Comparison of ENCODE assay signal across 2 cellular contexts in the genomic region with DNA sequence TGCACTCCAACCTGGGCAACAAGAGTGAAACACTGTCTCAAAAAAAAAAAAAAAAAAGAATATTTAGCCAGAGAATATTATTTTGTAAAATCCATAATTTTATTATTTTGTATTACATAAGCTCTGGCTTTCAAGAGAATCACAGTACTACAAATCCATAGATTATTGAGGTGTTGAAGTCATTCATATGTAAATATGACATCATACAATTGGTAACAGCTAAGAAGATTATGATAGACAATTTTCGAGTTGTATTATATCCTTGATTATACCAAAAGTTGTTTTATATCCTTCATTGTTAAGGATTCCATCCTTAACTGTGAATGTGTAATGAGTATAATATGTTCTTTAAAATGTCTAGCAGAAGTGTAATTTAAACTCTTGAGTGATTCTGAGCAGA.
TF ChIP-seq lines count a peak whose summit lies in the region.

No MANE protein-coding gene starts in this region.

TF ChIP-seq in HepG2, 621 proteins besides CTCF, POLR2A, EP300 and RAD21:
- no peak for TF ChIP-seq ATM (IDR thresholded peaks at IDR 0.05; ENCODE audit: borderline replicate concordance)
- TF ChIP-seq, protein P1, sequence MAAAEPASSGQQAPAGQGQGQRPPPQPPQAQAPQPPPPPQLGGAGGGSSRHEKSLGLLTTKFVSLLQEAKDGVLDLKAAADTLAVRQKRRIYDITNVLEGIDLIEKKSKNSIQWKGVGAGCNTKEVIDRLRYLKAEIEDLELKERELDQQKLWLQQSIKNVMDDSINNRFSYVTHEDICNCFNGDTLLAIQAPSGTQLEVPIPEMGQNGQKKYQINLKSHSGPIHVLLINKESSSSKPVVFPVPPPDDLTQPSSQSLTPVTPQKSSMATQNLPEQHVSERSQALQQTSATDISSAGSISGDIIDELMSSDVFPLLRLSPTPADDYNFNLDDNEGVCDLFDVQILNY (CRISPR knock-in tag; conservative IDR thresholded peaks at IDR 0.05): no peak
- TF ChIP-seq ATF7 (IDR thresholded peaks at IDR 0.05): peak; percentile 80
- no peak for TF ChIP-seq ATF7 (CRISPR knock-in tag; IDR thresholded peaks at IDR 0.05)
TF ChIP-seq in HepG2: peak in this region for 1.

TF ChIP-seq in HEK293, 187 proteins besides CTCF, POLR2A, EP300 and RAD21:
- TF ChIP-seq, protein P2, sequence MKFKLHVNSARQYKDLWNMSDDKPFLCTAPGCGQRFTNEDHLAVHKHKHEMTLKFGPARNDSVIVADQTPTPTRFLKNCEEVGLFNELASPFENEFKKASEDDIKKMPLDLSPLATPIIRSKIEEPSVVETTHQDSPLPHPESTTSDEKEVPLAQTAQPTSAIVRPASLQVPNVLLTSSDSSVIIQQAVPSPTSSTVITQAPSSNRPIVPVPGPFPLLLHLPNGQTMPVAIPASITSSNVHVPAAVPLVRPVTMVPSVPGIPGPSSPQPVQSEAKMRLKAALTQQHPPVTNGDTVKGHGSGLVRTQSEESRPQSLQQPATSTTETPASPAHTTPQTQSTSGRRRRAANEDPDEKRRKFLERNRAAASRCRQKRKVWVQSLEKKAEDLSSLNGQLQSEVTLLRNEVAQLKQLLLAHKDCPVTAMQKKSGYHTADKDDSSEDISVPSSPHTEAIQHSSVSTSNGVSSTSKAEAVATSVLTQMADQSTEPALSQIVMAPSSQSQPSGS (tag by site-specific recombination; IDR thresholded peaks at IDR 0.05; ENCODE audit: low read depth): peak; percentile 77
- TF ChIP-seq ZNF223 (tag by site-specific recombination; IDR thresholded peaks at IDR 0.05) (no peak), ZNF140 (tag by site-specific recombination; IDR thresholded peaks at IDR 0.05) (no peak), ZNF596 (tag by site-specific recombination; IDR thresholded peaks at IDR 0.05) (no peak), ZNF585B (tag by site-specific recombination; IDR thresholded peaks at IDR 0.05) (no peak)
- TF ChIP-seq, protein P3, sequence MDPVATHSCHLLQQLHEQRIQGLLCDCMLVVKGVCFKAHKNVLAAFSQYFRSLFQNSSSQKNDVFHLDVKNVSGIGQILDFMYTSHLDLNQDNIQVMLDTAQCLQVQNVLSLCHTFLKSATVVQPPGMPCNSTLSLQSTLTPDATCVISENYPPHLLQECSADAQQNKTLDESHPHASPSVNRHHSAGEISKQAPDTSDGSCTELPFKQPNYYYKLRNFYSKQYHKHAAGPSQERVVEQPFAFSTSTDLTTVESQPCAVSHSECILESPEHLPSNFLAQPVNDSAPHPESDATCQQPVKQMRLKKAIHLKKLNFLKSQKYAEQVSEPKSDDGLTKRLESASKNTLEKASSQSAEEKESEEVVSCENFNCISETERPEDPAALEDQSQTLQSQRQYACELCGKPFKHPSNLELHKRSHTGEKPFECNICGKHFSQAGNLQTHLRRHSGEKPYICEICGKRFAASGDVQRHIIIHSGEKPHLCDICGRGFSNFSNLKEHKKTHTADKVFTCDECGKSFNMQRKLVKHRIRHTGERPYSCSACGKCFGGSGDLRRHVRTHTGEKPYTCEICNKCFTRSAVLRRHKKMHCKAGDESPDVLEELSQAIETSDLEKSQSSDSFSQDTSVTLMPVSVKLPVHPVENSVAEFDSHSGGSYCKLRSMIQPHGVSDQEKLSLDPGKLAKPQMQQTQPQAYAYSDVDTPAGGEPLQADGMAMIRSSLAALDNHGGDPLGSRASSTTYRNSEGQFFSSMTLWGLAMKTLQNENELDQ (tag by site-specific recombination; IDR thresholded peaks at IDR 0.05; ENCODE audit: low read depth): no peak
